Comparison of ENCODE assay signal across 1 cellular context in the genomic region with DNA sequence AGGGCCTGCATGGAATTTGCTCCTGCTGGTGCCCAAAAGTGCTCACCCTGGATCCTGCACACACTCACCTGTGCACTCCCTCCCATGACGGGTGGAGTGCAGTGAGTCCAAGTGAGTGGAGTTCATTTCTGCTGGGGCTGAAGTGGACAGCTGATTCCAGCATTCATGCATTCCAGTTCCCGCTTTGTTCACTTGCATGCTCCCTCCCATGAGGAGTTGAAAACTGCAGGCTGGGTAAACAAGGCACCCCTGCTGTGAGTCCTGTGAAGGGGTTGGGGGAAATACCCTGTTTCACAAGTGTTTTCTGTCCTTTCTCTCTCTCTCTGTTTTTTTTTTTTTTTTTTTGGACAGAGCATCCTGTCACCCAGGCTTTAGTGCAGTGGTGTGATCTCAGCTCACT.
TF ChIP-seq lines count a peak whose summit lies in the region.

No MANE protein-coding gene starts in this region.

TF ChIP-seq in H1, 55 proteins besides CTCF, POLR2A, EP300 and RAD21:
- TF ChIP-seq NRF1 (IDR thresholded peaks at IDR 0.05; ENCODE audit: low read depth, low read length) (no peak), JUN (IDR thresholded peaks at IDR 0.05; ENCODE audit: low read depth, low read length) (no peak), MAFK (IDR thresholded peaks at IDR 0.05; ENCODE audit: low read depth, low read length) (no peak), TCF12 (IDR thresholded peaks at IDR 0.05; ENCODE audit: low read depth, low read length) (no peak), CEBPB (IDR thresholded peaks at IDR 0.05; ENCODE audit: low read depth, low read length) (no peak), TBP (IDR thresholded peaks at IDR 0.05; ENCODE audit: low read depth, low read length) (no peak), SIX5 (IDR thresholded peaks at IDR 0.05; ENCODE audit: low read depth, low read length) (no peak), EGR1 (IDR thresholded peaks at IDR 0.05; ENCODE audit: borderline replicate concordance, low read depth, low read length) (no peak), POU5F1 (IDR thresholded peaks at IDR 0.05; ENCODE audit: low read depth, low read length) (no peak), GTF2F1 (IDR thresholded peaks at IDR 0.05; ENCODE audit: borderline replicate concordance, low read depth, low read length) (no peak), HDAC2 (IDR thresholded peaks at IDR 0.05; ENCODE audit: borderline replicate concordance in 1 of 2, low read depth in 2 of 2, low read length in 2 of 2) (no peak), RXRA (IDR thresholded peaks at IDR 0.05; ENCODE audit: insufficient read depth, low read depth, low read length) (no peak), TEAD4 (IDR thresholded peaks at IDR 0.05; ENCODE audit: low read depth, low read length) (0 out of 2 replicates have a peak, but pooled peaks have one; percentile 12), EZH2 (IDR thresholded peaks at IDR 0.05; ENCODE audit: low read depth, low read length, severe bottlenecking) (no peak)
- TF ChIP-seq, protein P1, sequence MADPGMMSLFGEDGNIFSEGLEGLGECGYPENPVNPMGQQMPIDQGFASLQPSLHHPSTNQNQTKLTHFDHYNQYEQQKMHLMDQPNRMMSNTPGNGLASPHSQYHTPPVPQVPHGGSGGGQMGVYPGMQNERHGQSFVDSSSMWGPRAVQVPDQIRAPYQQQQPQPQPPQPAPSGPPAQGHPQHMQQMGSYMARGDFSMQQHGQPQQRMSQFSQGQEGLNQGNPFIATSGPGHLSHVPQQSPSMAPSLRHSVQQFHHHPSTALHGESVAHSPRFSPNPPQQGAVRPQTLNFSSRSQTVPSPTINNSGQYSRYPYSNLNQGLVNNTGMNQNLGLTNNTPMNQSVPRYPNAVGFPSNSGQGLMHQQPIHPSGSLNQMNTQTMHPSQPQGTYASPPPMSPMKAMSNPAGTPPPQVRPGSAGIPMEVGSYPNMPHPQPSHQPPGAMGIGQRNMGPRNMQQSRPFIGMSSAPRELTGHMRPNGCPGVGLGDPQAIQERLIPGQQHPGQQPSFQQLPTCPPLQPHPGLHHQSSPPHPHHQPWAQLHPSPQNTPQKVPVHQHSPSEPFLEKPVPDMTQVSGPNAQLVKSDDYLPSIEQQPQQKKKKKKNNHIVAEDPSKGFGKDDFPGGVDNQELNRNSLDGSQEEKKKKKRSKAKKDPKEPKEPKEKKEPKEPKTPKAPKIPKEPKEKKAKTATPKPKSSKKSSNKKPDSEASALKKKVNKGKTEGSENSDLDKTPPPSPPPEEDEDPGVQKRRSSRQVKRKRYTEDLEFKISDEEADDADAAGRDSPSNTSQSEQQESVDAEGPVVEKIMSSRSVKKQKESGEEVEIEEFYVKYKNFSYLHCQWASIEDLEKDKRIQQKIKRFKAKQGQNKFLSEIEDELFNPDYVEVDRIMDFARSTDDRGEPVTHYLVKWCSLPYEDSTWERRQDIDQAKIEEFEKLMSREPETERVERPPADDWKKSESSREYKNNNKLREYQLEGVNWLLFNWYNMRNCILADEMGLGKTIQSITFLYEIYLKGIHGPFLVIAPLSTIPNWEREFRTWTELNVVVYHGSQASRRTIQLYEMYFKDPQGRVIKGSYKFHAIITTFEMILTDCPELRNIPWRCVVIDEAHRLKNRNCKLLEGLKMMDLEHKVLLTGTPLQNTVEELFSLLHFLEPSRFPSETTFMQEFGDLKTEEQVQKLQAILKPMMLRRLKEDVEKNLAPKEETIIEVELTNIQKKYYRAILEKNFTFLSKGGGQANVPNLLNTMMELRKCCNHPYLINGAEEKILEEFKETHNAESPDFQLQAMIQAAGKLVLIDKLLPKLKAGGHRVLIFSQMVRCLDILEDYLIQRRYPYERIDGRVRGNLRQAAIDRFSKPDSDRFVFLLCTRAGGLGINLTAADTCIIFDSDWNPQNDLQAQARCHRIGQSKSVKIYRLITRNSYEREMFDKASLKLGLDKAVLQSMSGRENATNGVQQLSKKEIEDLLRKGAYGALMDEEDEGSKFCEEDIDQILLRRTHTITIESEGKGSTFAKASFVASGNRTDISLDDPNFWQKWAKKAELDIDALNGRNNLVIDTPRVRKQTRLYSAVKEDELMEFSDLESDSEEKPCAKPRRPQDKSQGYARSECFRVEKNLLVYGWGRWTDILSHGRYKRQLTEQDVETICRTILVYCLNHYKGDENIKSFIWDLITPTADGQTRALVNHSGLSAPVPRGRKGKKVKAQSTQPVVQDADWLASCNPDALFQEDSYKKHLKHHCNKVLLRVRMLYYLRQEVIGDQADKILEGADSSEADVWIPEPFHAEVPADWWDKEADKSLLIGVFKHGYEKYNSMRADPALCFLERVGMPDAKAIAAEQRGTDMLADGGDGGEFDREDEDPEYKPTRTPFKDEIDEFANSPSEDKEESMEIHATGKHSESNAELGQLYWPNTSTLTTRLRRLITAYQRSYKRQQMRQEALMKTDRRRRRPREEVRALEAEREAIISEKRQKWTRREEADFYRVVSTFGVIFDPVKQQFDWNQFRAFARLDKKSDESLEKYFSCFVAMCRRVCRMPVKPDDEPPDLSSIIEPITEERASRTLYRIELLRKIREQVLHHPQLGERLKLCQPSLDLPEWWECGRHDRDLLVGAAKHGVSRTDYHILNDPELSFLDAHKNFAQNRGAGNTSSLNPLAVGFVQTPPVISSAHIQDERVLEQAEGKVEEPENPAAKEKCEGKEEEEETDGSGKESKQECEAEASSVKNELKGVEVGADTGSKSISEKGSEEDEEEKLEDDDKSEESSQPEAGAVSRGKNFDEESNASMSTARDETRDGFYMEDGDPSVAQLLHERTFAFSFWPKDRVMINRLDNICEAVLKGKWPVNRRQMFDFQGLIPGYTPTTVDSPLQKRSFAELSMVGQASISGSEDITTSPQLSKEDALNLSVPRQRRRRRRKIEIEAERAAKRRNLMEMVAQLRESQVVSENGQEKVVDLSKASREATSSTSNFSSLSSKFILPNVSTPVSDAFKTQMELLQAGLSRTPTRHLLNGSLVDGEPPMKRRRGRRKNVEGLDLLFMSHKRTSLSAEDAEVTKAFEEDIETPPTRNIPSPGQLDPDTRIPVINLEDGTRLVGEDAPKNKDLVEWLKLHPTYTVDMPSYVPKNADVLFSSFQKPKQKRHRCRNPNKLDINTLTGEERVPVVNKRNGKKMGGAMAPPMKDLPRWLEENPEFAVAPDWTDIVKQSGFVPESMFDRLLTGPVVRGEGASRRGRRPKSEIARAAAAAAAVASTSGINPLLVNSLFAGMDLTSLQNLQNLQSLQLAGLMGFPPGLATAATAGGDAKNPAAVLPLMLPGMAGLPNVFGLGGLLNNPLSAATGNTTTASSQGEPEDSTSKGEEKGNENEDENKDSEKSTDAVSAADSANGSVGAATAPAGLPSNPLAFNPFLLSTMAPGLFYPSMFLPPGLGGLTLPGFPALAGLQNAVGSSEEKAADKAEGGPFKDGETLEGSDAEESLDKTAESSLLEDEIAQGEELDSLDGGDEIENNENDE (IDR thresholded peaks at IDR 0.05; ENCODE audit: insufficient replicate concordance, low read length), result no peak
- TF ChIP-seq, protein P2, sequence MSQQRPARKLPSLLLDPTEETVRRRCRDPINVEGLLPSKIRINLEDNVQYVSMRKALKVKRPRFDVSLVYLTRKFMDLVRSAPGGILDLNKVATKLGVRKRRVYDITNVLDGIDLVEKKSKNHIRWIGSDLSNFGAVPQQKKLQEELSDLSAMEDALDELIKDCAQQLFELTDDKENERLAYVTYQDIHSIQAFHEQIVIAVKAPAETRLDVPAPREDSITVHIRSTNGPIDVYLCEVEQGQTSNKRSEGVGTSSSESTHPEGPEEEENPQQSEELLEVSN (IDR thresholded peaks at IDR 0.05), result 0 out of 2 replicates have a peak, but pooled peaks have one; percentile 51
- TF ChIP-seq, protein P3, sequence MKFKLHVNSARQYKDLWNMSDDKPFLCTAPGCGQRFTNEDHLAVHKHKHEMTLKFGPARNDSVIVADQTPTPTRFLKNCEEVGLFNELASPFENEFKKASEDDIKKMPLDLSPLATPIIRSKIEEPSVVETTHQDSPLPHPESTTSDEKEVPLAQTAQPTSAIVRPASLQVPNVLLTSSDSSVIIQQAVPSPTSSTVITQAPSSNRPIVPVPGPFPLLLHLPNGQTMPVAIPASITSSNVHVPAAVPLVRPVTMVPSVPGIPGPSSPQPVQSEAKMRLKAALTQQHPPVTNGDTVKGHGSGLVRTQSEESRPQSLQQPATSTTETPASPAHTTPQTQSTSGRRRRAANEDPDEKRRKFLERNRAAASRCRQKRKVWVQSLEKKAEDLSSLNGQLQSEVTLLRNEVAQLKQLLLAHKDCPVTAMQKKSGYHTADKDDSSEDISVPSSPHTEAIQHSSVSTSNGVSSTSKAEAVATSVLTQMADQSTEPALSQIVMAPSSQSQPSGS (IDR thresholded peaks at IDR 0.05; ENCODE audit: low read length), result no peak
